Comparison of ENCODE assay signal across 11 cellular contexts in the genomic region with DNA sequence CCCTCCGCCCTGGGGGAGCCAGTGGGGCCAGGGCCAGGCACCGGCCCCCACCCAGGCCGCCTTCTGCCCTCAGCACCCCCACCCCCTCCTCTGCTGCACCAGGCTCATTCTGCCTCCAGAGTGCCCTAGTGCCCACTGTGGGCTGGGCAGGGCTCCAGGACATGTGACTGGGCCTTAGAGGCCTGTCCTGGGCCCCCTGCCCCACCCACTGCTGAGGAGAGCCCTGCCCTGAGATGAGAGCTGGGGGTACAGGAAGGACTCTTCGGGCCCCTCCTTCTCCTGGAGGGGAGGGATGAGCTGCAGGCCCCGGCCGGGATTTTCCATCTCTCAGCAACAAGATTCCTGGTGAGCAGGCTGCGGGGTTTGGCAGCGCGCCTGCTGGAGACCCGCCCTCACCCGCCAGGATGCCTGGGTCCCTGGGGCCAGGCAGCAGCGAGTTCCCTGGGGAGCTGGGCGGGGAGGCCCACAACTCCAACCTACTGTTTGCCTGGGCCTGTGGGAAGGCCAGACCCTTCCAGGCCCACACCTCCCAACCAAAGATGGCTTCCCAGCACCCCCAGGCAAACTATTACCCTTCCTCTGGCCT. TPM values are rescaled to one million over a fixed set of nuclear protein-coding genes. Genes with fewer than 3 reads are reported as not detected.
DNase-seq lines count a peak whose midpoint lies in the region; ATAC-seq and TF ChIP-seq lines count a peak whose summit lies in the region.
"Had no signal": no experiment of that assay in that cellular context is flagged by ENCODE, and none has a peak within 500 bp of the region (broad histone marks: within the 10 kb centered on the region; RNA-seq: fewer than 3 reads in every experiment).

No MANE protein-coding gene starts in this region.

- TF ChIP-seq CTCF in HEK293 (tag by site-specific recombination; IDR thresholded peaks at IDR 0.05) (no peak), heart left ventricle (IDR thresholded peaks at IDR 0.05) (no peak)

- POLR2A ChIA-PET in HEK293 (lab: Yijun Ruan, JAX) = interaction anchor here (1.8 kb wide), 1 partner anchor 33 kb away, joined by 5 read pairs; no protein-coding TSS in a partner anchor

- peak; percentile 62 for DNase-seq in RPMI7951 (ENCODE audit: low read depth)
- DNase-seq in heart left ventricle = peak in 4 of 5 donors; percentile 65 to 86 (median 71)
- no peak for DNase-seq in activated CD4-positive, CD25-positive, alpha-beta regulatory T cell (lab: John Stamatoyannopoulos, UW)
- no peak for DNase-seq in SHP77 (lab: John Stamatoyannopoulos, UW)
- DNase-seq in KG1 (lab: John Stamatoyannopoulos, UW) = no peak
- DNase-seq in activated CD4-positive, alpha-beta T cell treated with anti-CD3 and anti-CD28 coated beads for 1 hour = no peak
- DNase-seq: effector CD8-positive, alpha-beta T cell; NCI-H446 treated with DMSO at 0.1 percent for 48 hours had no signal

- H3K27me3 ChIP-seq in heart left ventricle (no peaks in the 10 kb centered on the region), skeletal muscle tissue (ENCODE audit: control insufficient read depth in 3 of 3, insufficient read depth in 3 of 3, low read length in 3 of 3) (no peaks in the 10 kb centered on the region)

- H3K27ac ChIP-seq in HEK293 (ENCODE audit: extremely low read depth, low read depth, low read length) = no peak overlapping the region
- peak overlapping the region; percentile 16 to 99 (median 73) for H3K27ac ChIP-seq in heart left ventricle
- H3K27ac ChIP-seq in skeletal muscle tissue (ENCODE audit: low read depth, low read length) = peak overlapping the region; percentile 59

- H3K4me3 ChIP-seq in HEK293 (ENCODE audit: low read depth, low read length) (no peak overlapping the region), heart left ventricle (no peak overlapping the region), skeletal muscle tissue (ENCODE audit: low read length in 3 of 3) (no peak overlapping the region)

- 13 to 23% (median 16%) methylated on average over 3 to 13 of the region's 13 CpGs for WGBS in heart left ventricle, 4 donors

- CTCF ChIA-PET in HEK293 (lab: Yijun Ruan, JAX) = interaction anchor here (0.7 to 1.8 kb wide), 3 partner anchors 11 to 18 kb away, joined by 3 to 6 read pairs (median 3); no protein-coding TSS in a partner anchor

- peak overlapping the region in 2 of 3 donors; percentile 12 to 68 for H3K9ac ChIP-seq in skeletal muscle tissue (ENCODE audit: low read depth in 1 of 3, low read length in 3 of 3)

- intact Hi-C loops in heart left ventricle (cut with DNase I) = no loop called here

- H3K9me3 ChIP-seq in HEK293 (ENCODE audit: control insufficient read depth, insufficient read depth, low read depth, low read length) (no peaks in the 10 kb centered on the region), heart left ventricle (no peaks in the 10 kb centered on the region), skeletal muscle tissue (ENCODE audit: control insufficient read depth in 3 of 3, low read length in 3 of 3) (no peaks in the 10 kb centered on the region)

- no peak for TF ChIP-seq POLR2A in heart left ventricle (IDR thresholded peaks at IDR 0.05)

- peak; percentile 36 to 60 (median 42) for ATAC-seq in heart left ventricle

- H3K36me3 ChIP-seq in HEK293 (ENCODE audit: control insufficient read depth in 2 of 2, insufficient read depth in 1 of 2, low read length in 2 of 2) = peaks cover 0 to 13% of the 10 kb centered on the region in 2 experiments; a peak in 1 of 3 replicates
- peaks cover 0 to 9% (median 0%) of the 10 kb centered on the region in 9 donors for H3K36me3 ChIP-seq in heart left ventricle
- peaks cover 8 to 11% (median 11%) of the 10 kb centered on the region in 3 donors for H3K36me3 ChIP-seq in skeletal muscle tissue (ENCODE audit: control insufficient read depth in 3 of 3, insufficient read depth in 3 of 3, low read length in 3 of 3)

- H3K4me1 ChIP-seq in HEK293 (ENCODE audit: control insufficient read depth, insufficient read depth, low read length) (peaks cover 13% of the 10 kb centered on the region), heart left ventricle (peaks cover 25 to 98% (median 76%) of the 10 kb centered on the region in 12 donors), skeletal muscle tissue (ENCODE audit: control insufficient read depth in 3 of 3, insufficient read depth in 3 of 3, low read length in 3 of 3) (peaks cover 88 to 92% (median 90%) of the 10 kb centered on the region in 3 donors)

TF ChIP-seq in HEK293, 187 proteins besides CTCF, POLR2A, EP300 and RAD21 (continues in another document):
- TF ChIP-seq ZBTB8A (tag by site-specific recombination; IDR thresholded peaks at IDR 0.05) (peak; percentile 27; the same call in 1 of the 2 replicates), SP3 (tag by site-specific recombination; IDR thresholded peaks at IDR 0.05) (peak; percentile 47; the same call in 1 of the 2 replicates), ZFHX2 (tag by site-specific recombination; conservative IDR thresholded peaks at IDR 0.05) (peak; percentile 22), ZNF670 (tag by site-specific recombination; IDR thresholded peaks at IDR 0.05; ENCODE audit: low read depth) (no peak), YY2 (tag by site-specific recombination; IDR thresholded peaks at IDR 0.05) (no peak), ZIC2 (tag by site-specific recombination; IDR thresholded peaks at IDR 0.05) (peak; percentile 98), ZNF600 (tag by site-specific recombination; IDR thresholded peaks at IDR 0.05) (no peak), ZNF76 (tag by site-specific recombination; IDR thresholded peaks at IDR 0.05; ENCODE audit: borderline replicate concordance, low read depth) (0 out of 2 replicates have a peak, but pooled peaks have one; percentile 18), ZNF223 (tag by site-specific recombination; IDR thresholded peaks at IDR 0.05) (0 out of 2 replicates have a peak, but pooled peaks have one; percentile 57), GLIS1 (tag by site-specific recombination; IDR thresholded peaks at IDR 0.05) (peak; percentile 81), KLF7 (tag by site-specific recombination; IDR thresholded peaks at IDR 0.05; ENCODE audit: borderline replicate concordance) (0 out of 2 replicates have a peak, but pooled peaks have one; percentile 26), ZNF423 (tag by site-specific recombination; IDR thresholded peaks at IDR 0.05) (peak; percentile 96), ZBTB7A (tag by site-specific recombination; IDR thresholded peaks at IDR 0.05; ENCODE audit: low read depth) (no peak), SP2 (tag by site-specific recombination; IDR thresholded peaks at IDR 0.05) (peak; percentile 52), KLF1 (tag by site-specific recombination; IDR thresholded peaks at IDR 0.05) (peak; percentile 87), ZNF248 (tag by site-specific recombination; IDR thresholded peaks at IDR 0.05) (no peak), ZBTB20 (tag by site-specific recombination; IDR thresholded peaks at IDR 0.05) (peak; percentile 61; the same call in 1 of the 2 replicates)
- TF ChIP-seq, protein P1, sequence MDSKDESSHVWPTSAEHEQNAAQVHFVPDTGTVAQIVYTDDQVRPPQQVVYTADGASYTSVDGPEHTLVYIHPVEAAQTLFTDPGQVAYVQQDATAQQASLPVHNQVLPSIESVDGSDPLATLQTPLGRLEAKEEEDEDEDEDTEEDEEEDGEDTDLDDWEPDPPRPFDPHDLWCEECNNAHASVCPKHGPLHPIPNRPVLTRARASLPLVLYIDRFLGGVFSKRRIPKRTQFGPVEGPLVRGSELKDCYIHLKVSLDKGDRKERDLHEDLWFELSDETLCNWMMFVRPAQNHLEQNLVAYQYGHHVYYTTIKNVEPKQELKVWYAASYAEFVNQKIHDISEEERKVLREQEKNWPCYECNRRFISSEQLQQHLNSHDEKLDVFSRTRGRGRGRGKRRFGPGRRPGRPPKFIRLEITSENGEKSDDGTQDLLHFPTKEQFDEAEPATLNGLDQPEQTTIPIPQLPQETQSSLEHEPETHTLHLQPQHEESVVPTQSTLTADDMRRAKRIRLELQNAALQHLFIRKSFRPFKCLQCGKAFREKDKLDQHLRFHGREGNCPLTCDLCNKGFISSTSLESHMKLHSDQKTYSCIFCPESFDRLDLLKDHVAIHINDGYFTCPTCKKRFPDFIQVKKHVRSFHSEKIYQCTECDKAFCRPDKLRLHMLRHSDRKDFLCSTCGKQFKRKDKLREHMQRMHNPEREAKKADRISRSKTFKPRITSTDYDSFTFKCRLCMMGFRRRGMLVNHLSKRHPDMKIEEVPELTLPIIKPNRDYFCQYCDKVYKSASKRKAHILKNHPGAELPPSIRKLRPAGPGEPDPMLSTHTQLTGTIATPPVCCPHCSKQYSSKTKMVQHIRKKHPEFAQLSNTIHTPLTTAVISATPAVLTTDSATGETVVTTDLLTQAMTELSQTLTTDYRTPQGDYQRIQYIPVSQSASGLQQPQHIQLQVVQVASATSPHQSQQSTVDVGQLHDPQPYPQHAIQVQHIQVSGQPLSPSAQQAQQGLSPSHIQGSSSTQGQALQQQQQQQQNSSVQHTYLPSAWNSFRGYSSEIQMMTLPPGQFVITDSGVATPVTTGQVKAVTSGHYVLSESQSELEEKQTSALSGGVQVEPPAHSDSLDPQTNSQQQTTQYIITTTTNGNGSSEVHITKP (tag by site-specific recombination; IDR thresholded peaks at IDR 0.05) = peak; percentile 44; the same call in 1 of the 2 replicates
- TF ChIP-seq, protein P2, sequence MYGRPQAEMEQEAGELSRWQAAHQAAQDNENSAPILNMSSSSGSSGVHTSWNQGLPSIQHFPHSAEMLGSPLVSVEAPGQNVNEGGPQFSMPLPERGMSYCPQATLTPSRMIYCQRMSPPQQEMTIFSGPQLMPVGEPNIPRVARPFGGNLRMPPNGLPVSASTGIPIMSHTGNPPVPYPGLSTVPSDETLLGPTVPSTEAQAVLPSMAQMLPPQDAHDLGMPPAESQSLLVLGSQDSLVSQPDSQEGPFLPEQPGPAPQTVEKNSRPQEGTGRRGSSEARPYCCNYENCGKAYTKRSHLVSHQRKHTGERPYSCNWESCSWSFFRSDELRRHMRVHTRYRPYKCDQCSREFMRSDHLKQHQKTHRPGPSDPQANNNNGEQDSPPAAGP (tag by site-specific recombination; IDR thresholded peaks at IDR 0.05) = peak; percentile 79

RNA-seq across cellular contexts. Expression of a gene that starts 14.0 kb away (rescaled TPM):
- 5.8 and 7.1 TPM in 2 replicates for total RNA-seq in RPMI7951 (2014; rRNA removed; shearing (Covaris generic))
- total RNA-seq in heart left ventricle = 10 to 100 TPM; 29.2 to 50.2 (median 42.1) TPM
- 10 to 100 TPM; 25.8 to 48.4 TPM for polyA plus RNA-seq in heart left ventricle
- 19.8 TPM for total RNA-seq in skeletal muscle tissue

RNA-seq across cellular contexts. Expression of a gene that starts 45.1 kb away (rescaled TPM):
- total RNA-seq in RPMI7951 (2014; rRNA removed; shearing (Covaris generic)) = not detected in 2 replicates
- 10 to 100 TPM in 3 of 9 donors, 1 to 10 TPM in 6; 1.1 to 25.9 (median 3.3) TPM for total RNA-seq in heart left ventricle
- 1 to 10 TPM; 2.8 to 7.2 TPM for polyA plus RNA-seq in heart left ventricle
- total RNA-seq in skeletal muscle tissue = 2.6 TPM
- polyA plus RNA-seq: neural cell had no signal

Comparison
In these comparisons a context has a peak if more than half of its experiments do, and no peak if none do; other contexts are left out.
1. DNase-seq: peak in RPMI7951 (single experiment) and heart left ventricle (4 of 5); none in activated CD4-positive, CD25-positive, alpha-beta regulatory T cell (0 of 4), SHP77 (0 of 2), KG1 (single experiment) and activated CD4-positive, alpha-beta T cell treated with anti-CD3 and anti-CD28 coated beads for 1 hour (single experiment).